Comparison of ENCODE assay signal across 13 cellular contexts in the genomic region with DNA sequence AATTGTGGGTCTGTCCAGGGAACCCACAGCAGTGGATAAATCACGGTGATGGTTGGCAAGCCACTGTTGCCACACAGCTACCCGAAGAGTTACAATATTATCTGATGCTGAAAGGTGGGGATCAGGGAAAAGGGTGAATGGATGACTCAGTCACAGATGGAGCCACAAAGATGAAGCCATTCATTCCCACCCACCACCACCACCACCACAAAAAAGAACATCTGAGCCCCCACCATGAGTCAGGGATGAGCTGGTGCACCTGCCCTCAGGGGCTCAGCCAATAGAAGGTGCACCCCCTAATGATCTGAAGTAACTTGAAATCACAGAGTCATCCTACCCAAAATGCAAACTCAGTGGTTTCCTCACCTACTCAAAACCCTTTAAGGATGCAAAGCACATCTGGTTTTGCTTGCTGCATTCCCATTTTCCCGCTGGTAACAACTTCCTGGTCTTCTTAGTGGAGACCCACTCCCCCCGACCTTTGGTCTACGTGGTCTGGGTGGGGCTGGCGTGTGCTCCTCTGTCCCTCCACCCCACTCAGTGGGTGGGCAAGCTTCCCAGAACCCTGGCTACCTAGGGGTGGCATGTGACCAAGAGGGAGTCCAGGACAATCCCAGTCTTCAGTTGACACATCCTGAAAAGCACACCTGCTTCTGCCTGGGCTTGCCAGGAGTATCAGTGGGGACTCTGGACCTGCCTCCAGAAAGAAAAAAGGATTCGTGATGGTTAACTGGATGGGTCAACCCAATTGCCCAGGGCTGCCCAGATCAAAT.
DNase-seq lines count a peak whose midpoint lies in the region; ATAC-seq and TF ChIP-seq lines count a peak whose summit lies in the region.
"Had no signal": no experiment of that assay in that cellular context is flagged by ENCODE, and none has a peak within 500 bp of the region (broad histone marks: within the 10 kb centered on the region; RNA-seq: fewer than 3 reads in every experiment).

No MANE protein-coding gene starts in this region.

- peaks cover 15% of the 10 kb centered on the region for H3K4me1 ChIP-seq in RWPE2 (ENCODE audit: insufficient read depth, poor library complexity, severe bottlenecking)
- H3K4me1 ChIP-seq in foreskin keratinocyte: peaks cover 15% of the 10 kb centered on the region
- H3K4me1 ChIP-seq: heart left ventricle, thyroid gland had no signal

- H3K27me3 Mint-ChIP-seq in activated CD8-positive, alpha-beta T cell treated with anti-CD3 and anti-CD28 coated beads for 36 hours: peaks cover 26% of the 10 kb centered on the region
- peaks cover 3% of the 10 kb centered on the region for H3K27me3 Mint-ChIP-seq in activated CD8-positive, alpha-beta T cell treated with anti-CD3 and anti-CD28 coated beads, Interleukin-2, amount 10 ng/mL, durations not matched to agents 7 days and 5 days (ENCODE audit: low read depth)

- ATAC-seq in activated CD8-positive, alpha-beta T cell treated with anti-CD3 and anti-CD28 coated beads for 36 hours: peak; percentile 97
- no peak for ATAC-seq in activated CD8-positive, alpha-beta T cell treated with anti-CD3 and anti-CD28 coated beads, Interleukin-2, amount 10 ng/mL, durations not matched to agents 7 days and 5 days
- ATAC-seq in RWPE2 (ENCODE audit: low read depth): peak; percentile 79
- peak; percentile 90 for ATAC-seq in foreskin keratinocyte
- ATAC-seq: heart left ventricle had no signal

- CTCF ChIA-PET in activated CD8-positive, alpha-beta T cell treated with anti-CD3 and anti-CD28 coated beads for 36 hours (lab: Charles Lee): interaction anchor here (1.0 to 4.0 kb wide), 2 partner anchors 16 to 107 kb away, joined by 3 to 15 read pairs; no protein-coding TSS in a partner anchor
- CTCF ChIA-PET in activated CD8-positive, alpha-beta T cell treated with anti-CD3 and anti-CD28 coated beads, Interleukin-2, amount 10 ng/mL, durations not matched to agents 7 days and 5 days (lab: Charles Lee): no interaction called here

- H3K27ac Mint-ChIP-seq in activated CD8-positive, alpha-beta T cell treated with anti-CD3 and anti-CD28 coated beads for 36 hours: no peak overlapping the region
- H3K27ac Mint-ChIP-seq in activated CD8-positive, alpha-beta T cell treated with anti-CD3 and anti-CD28 coated beads, Interleukin-2, amount 10 ng/mL, durations not matched to agents 7 days and 5 days: no peak overlapping the region

- TF ChIP-seq CTCF in activated CD8-positive, alpha-beta T cell treated with anti-CD3 and anti-CD28 coated beads for 36 hours (IDR thresholded peaks at IDR 0.05): no peak
- TF ChIP-seq CTCF in RWPE2 (IDR thresholded peaks at IDR 0.05; ENCODE audit: poor library complexity, severe bottlenecking) (no peak), foreskin keratinocyte (conservative IDR thresholded peaks at IDR 0.05) (no peak)

- intact Hi-C loops in activated CD8-positive, alpha-beta T cell treated with anti-CD3 and anti-CD28 coated beads for 36 hours (cut with micrococcal nuclease): no loop called here

- peaks cover 2% of the 10 kb centered on the region for H3K9me3 Mint-ChIP-seq in activated CD8-positive, alpha-beta T cell treated with anti-CD3 and anti-CD28 coated beads for 36 hours
- H3K9me3 Mint-ChIP-seq in activated CD8-positive, alpha-beta T cell treated with anti-CD3 and anti-CD28 coated beads, Interleukin-2, amount 10 ng/mL, durations not matched to agents 7 days and 5 days (ENCODE audit: insufficient read depth): no peaks in the 10 kb centered on the region

- peaks cover 1% of the 10 kb centered on the region for H3K4me1 Mint-ChIP-seq in activated CD8-positive, alpha-beta T cell treated with anti-CD3 and anti-CD28 coated beads for 36 hours (ENCODE audit: low read depth)
- no peaks in the 10 kb centered on the region for H3K4me1 Mint-ChIP-seq in activated CD8-positive, alpha-beta T cell treated with anti-CD3 and anti-CD28 coated beads, Interleukin-2, amount 10 ng/mL, durations not matched to agents 7 days and 5 days (ENCODE audit: low read depth)

- H3K36me3 Mint-ChIP-seq in activated CD8-positive, alpha-beta T cell treated with anti-CD3 and anti-CD28 coated beads for 36 hours (ENCODE audit: low read depth): no peaks in the 10 kb centered on the region
- H3K36me3 Mint-ChIP-seq in activated CD8-positive, alpha-beta T cell treated with anti-CD3 and anti-CD28 coated beads, Interleukin-2, amount 10 ng/mL, durations not matched to agents 7 days and 5 days (ENCODE audit: low read depth): no peaks in the 10 kb centered on the region

- no peak overlapping the region for H3K4me3 ChIP-seq in RWPE2 (ENCODE audit: severe bottlenecking)
- H3K4me3 ChIP-seq: heart left ventricle, thyroid gland had no signal

- no peaks in the 10 kb centered on the region for H3K9me3 ChIP-seq in RWPE2 (ENCODE audit: severe bottlenecking)
- H3K9me3 ChIP-seq: thyroid gland had no signal

- peak; percentile 74 for DNase-seq in activated CD8-positive, alpha-beta T cell treated with anti-CD3 and anti-CD28 coated beads for 36 hours
- DNase-seq in activated CD8-positive, alpha-beta T cell treated with anti-CD3 and anti-CD28 coated beads, Interleukin-2, amount 10 ng/mL, durations not matched to agents 7 days and 5 days: no peak
- peak; percentile 90 for DNase-seq in RWPE2 (ENCODE audit: low spot score)
- peak; percentile 90 for DNase-seq in foreskin keratinocyte
- DNase-seq in stimulated activated CD8-positive, alpha-beta memory T cell treated with anti-CD3 and anti-CD28 coated beads, Interleukin-7, amount 100 ng/mL, for 48 hours (ENCODE audit: extremely low read depth in 1 of 2, low read depth in 1 of 2): peak; percentile 34 to 63
- no peak for DNase-seq in NK-92 treated with Interleukin-12 subunit alpha and Interleukin-12 subunit beta, amount 100 ng/mL, for 24 hours (lab: John Stamatoyannopoulos, UW)
- no peak for DNase-seq in NCI-H345 treated with DMSO at 0.1 percent for 48 hours (lab: John Stamatoyannopoulos, UW; ENCODE audit: unreplicated experiment)
- DNase-seq in effector CD4-positive, alpha-beta T cell: no peak
- DNase-seq: heart left ventricle, NCI-H226, Right ventricle myocardium superior, thyroid gland had no signal

- POLR2A ChIA-PET in activated CD8-positive, alpha-beta T cell treated with anti-CD3 and anti-CD28 coated beads for 36 hours (lab: Charles Lee): no interaction called here
- POLR2A ChIA-PET in activated CD8-positive, alpha-beta T cell treated with anti-CD3 and anti-CD28 coated beads, Interleukin-2, amount 10 ng/mL, durations not matched to agents 7 days and 5 days (lab: Charles Lee): no interaction called here

- H3K27me3 ChIP-seq in RWPE2 (ENCODE audit: insufficient read depth, poor library complexity, severe bottlenecking) (no peaks in the 10 kb centered on the region), foreskin keratinocyte (peaks cover 18% of the 10 kb centered on the region)
- H3K27me3 ChIP-seq: thyroid gland had no signal

- no peak overlapping the region for H3K4me3 Mint-ChIP-seq in activated CD8-positive, alpha-beta T cell treated with anti-CD3 and anti-CD28 coated beads for 36 hours
- no peak overlapping the region for H3K4me3 Mint-ChIP-seq in activated CD8-positive, alpha-beta T cell treated with anti-CD3 and anti-CD28 coated beads, Interleukin-2, amount 10 ng/mL, durations not matched to agents 7 days and 5 days

- no peaks in the 10 kb centered on the region for H3K36me3 ChIP-seq in RWPE2 (ENCODE audit: low read depth)
- H3K36me3 ChIP-seq: heart left ventricle, thyroid gland had no signal

- H3K27ac ChIP-seq in RWPE2 (ENCODE audit: poor library complexity, severe bottlenecking) (peak overlapping the region; percentile 40), foreskin keratinocyte (peak overlapping the region; percentile 52)
- H3K27ac ChIP-seq: heart left ventricle, thyroid gland, VCaP had no signal

Comparison
In these comparisons a context has a peak if more than half of its experiments do, and no peak if none do; other contexts are left out.
1. DNase-seq: peak in activated CD8-positive, alpha-beta T cell treated with anti-CD3 and anti-CD28 coated beads for 36 hours (single experiment), RWPE2 (single experiment), foreskin keratinocyte (2 of 2) and stimulated activated CD8-positive, alpha-beta memory T cell treated with anti-CD3 and anti-CD28 coated beads, Interleukin-7, amount 100 ng/mL, for 48 hours (2 of 2); none in activated CD8-positive, alpha-beta T cell treated with anti-CD3 and anti-CD28 coated beads, Interleukin-2, amount 10 ng/mL, durations not matched to agents 7 days and 5 days (single experiment), NK-92 treated with Interleukin-12 subunit alpha and Interleukin-12 subunit beta, amount 100 ng/mL, for 24 hours (single experiment), NCI-H345 treated with DMSO at 0.1 percent for 48 hours (single experiment) and effector CD4-positive, alpha-beta T cell (single experiment).